In genomic region chr1:2906620-2907019, GRCh38 we compare ENCODE assay signal across 9 cellular contexts.
"Had no signal": no experiment of that assay in that cellular context is flagged by ENCODE, and none has a peak within 500 bp of the region (broad histone marks: within the 10 kb centered on the region; RNA-seq: fewer than 3 reads in every experiment).

No MANE protein-coding gene starts in this region.

- H3K36me3 Mint-ChIP-seq: IgD-negative memory B cell had no signal

- H3K4me1 Mint-ChIP-seq: IgD-negative memory B cell had no signal

- H3K9me3 Mint-ChIP-seq: IgD-negative memory B cell had no signal

- H3K4me2 ChIP-seq: KMS-11 had no signal

- H3K4me3 ChIP-seq: K562 had no signal

- H3K9ac ChIP-seq: KMS-11 had no signal

- DNase-seq: IMR-90, KBM-7, KG1 had no signal

- FAIRE-seq: HepG2, HTR-8/SVneo, K562 had no signal

- H3K27ac ChIP-seq: HL-60, KMS-11 had no signal

- H3K27ac Mint-ChIP-seq: IgD-negative memory B cell had no signal
